ENCODE assay signal across 1 cellular context in the genomic region with DNA sequence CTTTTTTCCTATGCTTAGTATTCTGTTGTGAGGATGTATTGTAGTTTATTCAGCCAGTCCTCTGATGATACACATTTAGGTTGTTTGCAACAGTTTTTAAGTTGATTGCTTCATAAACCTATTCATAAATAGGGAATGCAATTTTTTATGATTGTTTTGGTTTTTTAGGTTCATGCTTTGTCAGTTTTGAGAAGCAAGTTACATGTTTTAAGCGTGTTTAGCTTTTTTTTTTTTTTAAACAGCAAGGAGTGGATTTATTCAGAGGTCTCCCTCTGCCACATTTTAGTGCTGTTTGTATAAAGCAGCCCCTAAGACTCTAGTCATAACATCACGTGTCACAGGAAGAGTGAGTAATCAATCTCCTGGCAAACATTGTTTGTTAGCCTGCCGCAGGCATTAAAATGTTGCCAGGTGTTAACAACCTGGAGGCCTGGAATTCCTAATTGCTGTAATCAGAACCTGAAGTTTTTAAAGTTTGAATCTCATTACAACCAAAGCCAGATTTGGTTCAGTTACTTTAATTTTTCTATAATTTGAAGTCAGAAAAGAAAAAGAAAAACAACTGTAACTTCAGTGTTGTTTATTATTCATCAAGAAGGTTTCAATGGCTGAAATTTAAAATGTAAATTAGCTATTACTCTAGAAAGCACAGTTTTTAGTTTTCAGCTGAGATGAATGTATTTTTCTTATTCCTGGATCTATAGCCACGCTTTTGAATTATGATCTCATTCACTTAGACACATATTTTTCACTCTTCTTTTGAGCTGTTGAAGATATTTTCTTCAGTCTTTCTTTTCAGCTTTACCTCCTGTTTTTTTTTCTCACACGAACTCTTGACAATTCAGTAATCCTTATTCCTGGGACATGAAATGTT.
A peak's percentile ranks its signal among the peaks of the same experiment; 100 is the strongest.
TF ChIP-seq lines count a peak whose summit lies in the region.

No MANE protein-coding gene starts in this region.

TF ChIP-seq in HEK293, 187 proteins besides CTCF, POLR2A, EP300 and RAD21 (continued from another document and continues in another):
- TF ChIP-seq ZNF518A (tag by site-specific recombination; conservative IDR thresholded peaks at IDR 0.05; ENCODE audit: low read depth) = peak; percentile 37; the same call in 1 of the 2 replicates
- no peak for TF ChIP-seq ZNF174 (tag by site-specific recombination; IDR thresholded peaks at IDR 0.05)
- TF ChIP-seq ZBTB10 (tag by site-specific recombination; IDR thresholded peaks at IDR 0.05) = no peak
- no peak for TF ChIP-seq ZNF571 (tag by site-specific recombination; IDR thresholded peaks at IDR 0.05)
- TF ChIP-seq KLF8 (tag by site-specific recombination; IDR thresholded peaks at IDR 0.05) = no peak
- no peak for TF ChIP-seq ZNF580 (tag by site-specific recombination; IDR thresholded peaks at IDR 0.05)
- TF ChIP-seq, protein P1, sequence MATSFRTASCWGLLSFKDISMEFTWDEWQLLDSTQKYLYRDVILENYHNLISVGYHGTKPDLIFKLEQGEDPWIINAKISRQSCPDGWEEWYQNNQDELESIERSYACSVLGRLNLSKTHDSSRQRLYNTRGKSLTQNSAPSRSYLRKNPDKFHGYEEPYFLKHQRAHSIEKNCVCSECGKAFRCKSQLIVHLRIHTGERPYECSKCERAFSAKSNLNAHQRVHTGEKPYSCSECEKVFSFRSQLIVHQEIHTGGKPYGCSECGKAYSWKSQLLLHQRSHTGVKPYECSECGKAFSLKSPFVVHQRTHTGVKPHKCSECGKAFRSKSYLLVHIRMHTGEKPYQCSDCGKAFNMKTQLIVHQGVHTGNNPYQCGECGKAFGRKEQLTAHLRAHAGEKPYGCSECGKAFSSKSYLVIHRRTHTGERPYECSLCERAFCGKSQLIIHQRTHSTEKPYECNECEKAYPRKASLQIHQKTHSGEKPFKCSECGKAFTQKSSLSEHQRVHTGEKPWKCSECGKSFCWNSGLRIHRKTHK (tag by site-specific recombination; IDR thresholded peaks at IDR 0.05) = no peak
- TF ChIP-seq ZSCAN23 (tag by site-specific recombination; IDR thresholded peaks at IDR 0.05) = no peak
- peak; percentile 49; the same call in 1 of the 2 replicates for TF ChIP-seq GFI1B (tag by site-specific recombination; IDR thresholded peaks at IDR 0.05)
- TF ChIP-seq ZNF10 (tag by site-specific recombination; IDR thresholded peaks at IDR 0.05) = no peak
- TF ChIP-seq, protein P2, sequence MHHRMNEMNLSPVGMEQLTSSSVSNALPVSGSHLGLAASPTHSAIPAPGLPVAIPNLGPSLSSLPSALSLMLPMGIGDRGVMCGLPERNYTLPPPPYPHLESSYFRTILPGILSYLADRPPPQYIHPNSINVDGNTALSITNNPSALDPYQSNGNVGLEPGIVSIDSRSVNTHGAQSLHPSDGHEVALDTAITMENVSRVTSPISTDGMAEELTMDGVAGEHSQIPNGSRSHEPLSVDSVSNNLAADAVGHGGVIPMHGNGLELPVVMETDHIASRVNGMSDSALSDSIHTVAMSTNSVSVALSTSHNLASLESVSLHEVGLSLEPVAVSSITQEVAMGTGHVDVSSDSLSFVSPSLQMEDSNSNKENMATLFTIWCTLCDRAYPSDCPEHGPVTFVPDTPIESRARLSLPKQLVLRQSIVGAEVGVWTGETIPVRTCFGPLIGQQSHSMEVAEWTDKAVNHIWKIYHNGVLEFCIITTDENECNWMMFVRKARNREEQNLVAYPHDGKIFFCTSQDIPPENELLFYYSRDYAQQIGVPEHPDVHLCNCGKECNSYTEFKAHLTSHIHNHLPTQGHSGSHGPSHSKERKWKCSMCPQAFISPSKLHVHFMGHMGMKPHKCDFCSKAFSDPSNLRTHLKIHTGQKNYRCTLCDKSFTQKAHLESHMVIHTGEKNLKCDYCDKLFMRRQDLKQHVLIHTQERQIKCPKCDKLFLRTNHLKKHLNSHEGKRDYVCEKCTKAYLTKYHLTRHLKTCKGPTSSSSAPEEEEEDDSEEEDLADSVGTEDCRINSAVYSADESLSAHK (tag by site-specific recombination; IDR thresholded peaks at IDR 0.05) = no peak
- TF ChIP-seq ZNF776 (tag by site-specific recombination; IDR thresholded peaks at IDR 0.05; ENCODE audit: borderline replicate concordance) = no peak
- TF ChIP-seq ZNF354C (tag by site-specific recombination; IDR thresholded peaks at IDR 0.05; ENCODE audit: borderline replicate concordance, low read depth) = no peak
- TF ChIP-seq IKZF3 (tag by site-specific recombination; IDR thresholded peaks at IDR 0.05) = peak; percentile 88
- TF ChIP-seq GLI2 (tag by site-specific recombination; IDR thresholded peaks at IDR 0.05; ENCODE audit: borderline replicate concordance, low read depth) = no peak
- no peak for TF ChIP-seq ZBTB17 (tag by site-specific recombination; IDR thresholded peaks at IDR 0.05)
- no peak for TF ChIP-seq ZNF530 (tag by site-specific recombination; IDR thresholded peaks at IDR 0.05; ENCODE audit: low read depth)
- TF ChIP-seq WT1 (tag by site-specific recombination; IDR thresholded peaks at IDR 0.05) = 0 out of 2 replicates have a peak, but pooled peaks have one; percentile 20
- no peak for TF ChIP-seq ZBTB21 (tag by site-specific recombination; IDR thresholded peaks at IDR 0.05)
- no peak for TF ChIP-seq ZNF223 (tag by site-specific recombination; IDR thresholded peaks at IDR 0.05)
- TF ChIP-seq BCL11B (tag by site-specific recombination; IDR thresholded peaks at IDR 0.05; ENCODE audit: low read depth) = no peak
- no peak for TF ChIP-seq GLIS1 (tag by site-specific recombination; IDR thresholded peaks at IDR 0.05)
- TF ChIP-seq, protein P3, sequence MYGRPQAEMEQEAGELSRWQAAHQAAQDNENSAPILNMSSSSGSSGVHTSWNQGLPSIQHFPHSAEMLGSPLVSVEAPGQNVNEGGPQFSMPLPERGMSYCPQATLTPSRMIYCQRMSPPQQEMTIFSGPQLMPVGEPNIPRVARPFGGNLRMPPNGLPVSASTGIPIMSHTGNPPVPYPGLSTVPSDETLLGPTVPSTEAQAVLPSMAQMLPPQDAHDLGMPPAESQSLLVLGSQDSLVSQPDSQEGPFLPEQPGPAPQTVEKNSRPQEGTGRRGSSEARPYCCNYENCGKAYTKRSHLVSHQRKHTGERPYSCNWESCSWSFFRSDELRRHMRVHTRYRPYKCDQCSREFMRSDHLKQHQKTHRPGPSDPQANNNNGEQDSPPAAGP (tag by site-specific recombination; IDR thresholded peaks at IDR 0.05) = no peak
- TF ChIP-seq SP2 (tag by site-specific recombination; IDR thresholded peaks at IDR 0.05) = no peak
- no peak for TF ChIP-seq ZNF362 (tag by site-specific recombination; IDR thresholded peaks at IDR 0.05)
- TF ChIP-seq ZNF391 (tag by site-specific recombination; IDR thresholded peaks at IDR 0.05; ENCODE audit: borderline replicate concordance, low read depth) = no peak
- TF ChIP-seq ZNF423 (tag by site-specific recombination; IDR thresholded peaks at IDR 0.05) = no peak
- TF ChIP-seq ZBTB48 (tag by site-specific recombination; IDR thresholded peaks at IDR 0.05) = 0 out of 2 replicates have a peak, but pooled peaks have one; percentile 25
- TF ChIP-seq ZNF155 (tag by site-specific recombination; IDR thresholded peaks at IDR 0.05) = no peak
- no peak for TF ChIP-seq SP7 (tag by site-specific recombination; IDR thresholded peaks at IDR 0.05)
- TF ChIP-seq ZSCAN16 (tag by site-specific recombination; IDR thresholded peaks at IDR 0.05) = no peak
- no peak for TF ChIP-seq ZNF560 (tag by site-specific recombination; IDR thresholded peaks at IDR 0.05; ENCODE audit: borderline replicate concordance)
- TF ChIP-seq, protein P4, sequence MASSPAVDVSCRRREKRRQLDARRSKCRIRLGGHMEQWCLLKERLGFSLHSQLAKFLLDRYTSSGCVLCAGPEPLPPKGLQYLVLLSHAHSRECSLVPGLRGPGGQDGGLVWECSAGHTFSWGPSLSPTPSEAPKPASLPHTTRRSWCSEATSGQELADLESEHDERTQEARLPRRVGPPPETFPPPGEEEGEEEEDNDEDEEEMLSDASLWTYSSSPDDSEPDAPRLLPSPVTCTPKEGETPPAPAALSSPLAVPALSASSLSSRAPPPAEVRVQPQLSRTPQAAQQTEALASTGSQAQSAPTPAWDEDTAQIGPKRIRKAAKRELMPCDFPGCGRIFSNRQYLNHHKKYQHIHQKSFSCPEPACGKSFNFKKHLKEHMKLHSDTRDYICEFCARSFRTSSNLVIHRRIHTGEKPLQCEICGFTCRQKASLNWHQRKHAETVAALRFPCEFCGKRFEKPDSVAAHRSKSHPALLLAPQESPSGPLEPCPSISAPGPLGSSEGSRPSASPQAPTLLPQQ (tag by site-specific recombination; IDR thresholded peaks at IDR 0.05) = no peak
- no peak for TF ChIP-seq ZFP3 (tag by site-specific recombination; IDR thresholded peaks at IDR 0.05; ENCODE audit: low read depth)
- no peak for TF ChIP-seq ZNF433 (tag by site-specific recombination; IDR thresholded peaks at IDR 0.05; ENCODE audit: low read depth)
- no peak for TF ChIP-seq ZBTB1 (tag by site-specific recombination; IDR thresholded peaks at IDR 0.05)
- TF ChIP-seq ZNF18 (tag by site-specific recombination; IDR thresholded peaks at IDR 0.05) = no peak
- TF ChIP-seq ZNF133 (tag by site-specific recombination; IDR thresholded peaks at IDR 0.05) = no peak
- TF ChIP-seq ZNF558 (tag by site-specific recombination; IDR thresholded peaks at IDR 0.05) = no peak
